ENCODE assay signal across 17 cellular contexts in the genomic region with DNA sequence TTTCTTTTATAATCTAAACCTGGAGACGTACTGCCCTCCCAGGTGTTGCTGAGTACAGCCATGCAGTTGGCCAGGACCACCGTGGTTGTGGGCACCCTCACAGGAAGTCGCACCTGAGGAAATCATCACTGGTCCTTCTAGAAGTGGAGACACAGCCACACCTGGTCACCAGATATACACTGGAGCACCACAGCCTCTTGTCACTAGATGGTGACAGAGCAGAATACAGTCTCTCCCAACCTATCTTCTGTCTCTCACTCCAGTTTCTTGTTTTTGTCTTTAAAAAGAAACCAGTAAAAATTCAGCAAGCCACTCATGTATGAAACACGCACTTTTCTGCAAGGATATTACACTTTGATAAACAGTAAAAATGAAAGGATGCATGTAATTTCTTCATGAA. TPM values are rescaled to one million over a fixed set of nuclear protein-coding genes. Genes with fewer than 3 reads are reported as not detected.
DNase-seq lines count a peak whose midpoint lies in the region; ATAC-seq, FAIRE-seq and TF ChIP-seq lines count a peak whose summit lies in the region.
"Had no signal": no experiment of that assay in that cellular context is flagged by ENCODE, and none has a peak within 500 bp of the region (broad histone marks: within the 10 kb centered on the region; RNA-seq: fewer than 3 reads in every experiment).

No MANE protein-coding gene starts in this region.

- TF ChIP-seq CTCF in K562 (IDR thresholded peaks at IDR 0.05 in 2 of 3, conservative IDR thresholded peaks at IDR 0.05 in 1 of 3; ENCODE audit: insufficient read depth in 2 of 3, low read depth in 1 of 3, low read length in 3 of 3) (no peak), omental fat pad (IDR thresholded peaks at IDR 0.05) (no peak)

- no peak overlapping the region for H3K4me2 ChIP-seq in K562 (ENCODE audit: insufficient read depth, low read length)

- CTCF ChIA-PET in K562 (lab: Yijun Ruan, JAX; ENCODE audit: low intra/inter-chr PET ratio) = no interaction called here

- no peak for TF ChIP-seq POLR2A in K562 (conservative IDR thresholded peaks at IDR 0.05)

- no peaks in the 10 kb centered on the region for H3K4me1 ChIP-seq in K562 (replicated peaks in 1 of 2; ENCODE audit: control insufficient read depth in 2 of 2, insufficient read depth in 2 of 2, low read length in 2 of 2)
- H3K4me1 ChIP-seq: suprapubic skin had no signal

- no peak overlapping the region for H3K4me3 ChIP-seq in K562
- H3K4me3 ChIP-seq: suprapubic skin had no signal

- no peaks in the 10 kb centered on the region for H3K9me3 ChIP-seq in K562 (replicated peaks; ENCODE audit: control insufficient read depth, insufficient read depth, low read depth, low read length)

- peaks cover 1 to 7% of the 10 kb centered on the region in 2 donors for H3K36me3 Mint-ChIP-seq in stimulated activated naive B cell treated with anti-CD40 and anti-IgM and Interleukin-4, amounts not matched to agents 10 μg/mL and 1 μg/mL and 100 μg/mL, for 72 hours

- ATAC-seq in K562 (peak; percentile 59; the same call in 1 of the 3 replicates), omental fat pad (ENCODE audit: low FRiP score) (no peak)
- no peak for ATAC-seq in stimulated activated naive B cell treated with anti-CD40 and anti-IgM and Interleukin-4, amounts not matched to agents 10 μg/mL and 1 μg/mL and 100 μg/mL, for 72 hours (replicated peaks)
- ATAC-seq: activated CD4-positive, alpha-beta T cell treated with anti-CD3 and anti-CD28 coated beads for 36 hours; Panc1 had no signal

- H3K27me3 Mint-ChIP-seq in stimulated activated naive B cell treated with anti-CD40 and anti-IgM and Interleukin-4, amounts not matched to agents 10 μg/mL and 1 μg/mL and 100 μg/mL, for 72 hours = peaks cover 0 to 5% of the 10 kb centered on the region in 2 donors

- in situ Hi-C loops in K562 (cut with MboI) = no loop called here

- H3K27me3 ChIP-seq in K562 (ENCODE audit: control insufficient read depth in 2 of 2, insufficient read depth in 2 of 2, low read length in 2 of 2) = no peaks in the 10 kb centered on the region
- H3K27me3 ChIP-seq: suprapubic skin had no signal

- intact Hi-C loops in K562 (cut with micrococcal nuclease) = no loop called here

- H3K9me3 Mint-ChIP-seq in stimulated activated naive B cell treated with anti-CD40 and anti-IgM and Interleukin-4, amounts not matched to agents 10 μg/mL and 1 μg/mL and 100 μg/mL, for 72 hours = peaks cover 6 to 7% of the 10 kb centered on the region in 2 donors

- peak; percentile 4 for DNase-seq in NCI-H510A (lab: John Stamatoyannopoulos, UW)
- no peak for DNase-seq in NCI-H510A treated with DMSO at 0.1 percent for 48 hours (lab: John Stamatoyannopoulos, UW)
- DNase-seq in NCI-H2081 (lab: John Stamatoyannopoulos, UW) = peak; percentile 36 to 69
- DNase-seq in K562 (ENCODE audit: extremely low read depth in 1 of 4, low spot score in 3 of 4) = no peak
- DNase-seq in urothelium cell line (ENCODE audit: low spot score) = no peak
- no peak for DNase-seq in Ammon's horn (ENCODE audit: low spot score)
- no peak for DNase-seq in omental fat pad (ENCODE audit: low spot score)
- DNase-seq in stimulated activated naive B cell treated with anti-CD40 and anti-IgM and Interleukin-4, amounts not matched to agents 10 μg/mL and 1 μg/mL and 100 μg/mL, for 72 hours = no peak
- DNase-seq: activated CD4-positive, alpha-beta T cell treated with anti-CD3 and anti-CD28 coated beads for 36 hours; activated naive CD8-positive, alpha-beta T cell treated with anti-CD3 and anti-CD28 coated beads for 36 hours; activated T-cell treated with anti-CD3 and anti-CD28 coated beads for 4 hours; central memory CD4-positive, alpha-beta T cell; NCI-H187; T-helper 1 cell had no signal

- H3K9me1 ChIP-seq in K562 (ENCODE audit: control insufficient read depth, insufficient read depth, low read length) = no peaks in the 10 kb centered on the region

- H3K79me2 ChIP-seq in K562 (ENCODE audit: control insufficient read depth, insufficient read depth, low read length) = no peaks in the 10 kb centered on the region

- no peaks in the 10 kb centered on the region for H4K20me1 ChIP-seq in K562 (replicated peaks; ENCODE audit: control insufficient read depth, insufficient read depth, low read length)

- H3K9ac ChIP-seq in K562 (ENCODE audit: insufficient read depth in 1 of 2, low read depth in 2 of 2, low read length in 2 of 2) = no peak overlapping the region

- 0% methylated on average over 4 of the region's 4 CpGs for whole genome bisulfite sequencing in K562 (ENCODE audit: insufficient coverage, low coverage, missing lambda C conversion rate)

- no peak overlapping the region for H3K4me3 Mint-ChIP-seq in stimulated activated naive B cell treated with anti-CD40 and anti-IgM and Interleukin-4, amounts not matched to agents 10 μg/mL and 1 μg/mL and 100 μg/mL, for 72 hours
- H3K4me3 Mint-ChIP-seq: activated CD4-positive, alpha-beta T cell treated with anti-CD3 and anti-CD28 coated beads for 36 hours; activated naive CD8-positive, alpha-beta T cell treated with anti-CD3 and anti-CD28 coated beads for 36 hours had no signal

- no peak overlapping the region for H3K27ac Mint-ChIP-seq in stimulated activated naive B cell treated with anti-CD40 and anti-IgM and Interleukin-4, amounts not matched to agents 10 μg/mL and 1 μg/mL and 100 μg/mL, for 72 hours
- H3K27ac Mint-ChIP-seq: activated CD4-positive, alpha-beta T cell treated with anti-CD3 and anti-CD28 coated beads for 36 hours; activated naive CD8-positive, alpha-beta T cell treated with anti-CD3 and anti-CD28 coated beads for 36 hours had no signal

- H3K4me1 Mint-ChIP-seq in stimulated activated naive B cell treated with anti-CD40 and anti-IgM and Interleukin-4, amounts not matched to agents 10 μg/mL and 1 μg/mL and 100 μg/mL, for 72 hours = no peaks in the 10 kb centered on the region
- H3K4me1 Mint-ChIP-seq: activated CD4-positive, alpha-beta T cell treated with anti-CD3 and anti-CD28 coated beads for 36 hours; activated naive CD8-positive, alpha-beta T cell treated with anti-CD3 and anti-CD28 coated beads for 36 hours had no signal

- no peak overlapping the region for H3K27ac ChIP-seq in K562 (ENCODE audit: extremely low read depth, low read depth, low read length)
- H3K27ac ChIP-seq: suprapubic skin had no signal

- BruUV-seq in K562 (replicated peaks; lab: Mats Ljungman, UMichigan) = no TSS peak

- POLR2A ChIA-PET in K562 (lab: Yijun Ruan, JAX) = no interaction called here

- no peak for TF ChIP-seq EP300 in K562 (IDR thresholded peaks at IDR 0.05; ENCODE audit: low read length)

- no peak overlapping the region for H2AFZ ChIP-seq in K562 (ENCODE audit: low read depth, low read length)

- FAIRE-seq in K562 (lab: Jason Lieb, UNC) (no peak), urothelium cell line (lab: Jason Lieb, UNC) (peak; percentile 65)

- no peaks in the 10 kb centered on the region for H3K36me3 ChIP-seq in K562 (ENCODE audit: control insufficient read depth, insufficient read depth, low read length)
- H3K36me3 ChIP-seq: suprapubic skin had no signal

- TF ChIP-seq RAD21 in K562 (CRISPR knock-in tag; conservative IDR thresholded peaks at IDR 0.05 in 1 of 2, IDR thresholded peaks at IDR 0.05 in 1 of 2) = peak in 1 of 2 experiments; percentile 17; a peak in 1 of 4 replicates

TF ChIP-seq in K562, 482 proteins besides CTCF, POLR2A, EP300 and RAD21 (continues in another document):
- no peak for TF ChIP-seq CBFB (CRISPR knock-in tag; IDR thresholded peaks at IDR 0.05)
- TF ChIP-seq TAF7 (tag; IDR thresholded peaks at IDR 0.05) = no peak

RNA-seq across cellular contexts. Expression of gene GPHB5, which starts 43.1 kb away (rescaled TPM):
- not detected in 2 replicates for total RNA-seq in K562 (2011; cell fraction: chromatin; rRNA removed; ENCODE audit: low replicate concordance)
- total RNA-seq in K562 (2011; cell fraction: nucleolus; rRNA removed) = not detected in 2 replicates
- not detected in 2 replicates for total RNA-seq in K562 (2011; cell fraction: nucleoplasm; rRNA removed)
- not detected in 2 replicates for total RNA-seq in K562 (2014; rRNA removed)
- total RNA-seq in K562 (2014; rRNA removed; fragmentation: Illumina TruSeq; extraction: Trizol) = not detected in 2 replicates
- not detected in 2 replicates for total RNA-seq in K562 (2015; rRNA removed; fragmentation: Illumina TruSeq; extraction: Trizol)
- not detected in 2 replicates for total RNA-seq in K562 (2021)
- polyA plus RNA-seq in K562 (2011; rRNA removed) = not detected in 2 replicates
- not detected in 2 replicates for polyA plus RNA-seq in K562 (2011; cell fraction: cytosol; rRNA removed)
- not detected in 2 replicates for polyA plus RNA-seq in K562 (2011; cell fraction: nucleus; rRNA removed)
- polyA plus RNA-seq in K562 (2012) = not detected in 2 replicates
- not detected in 2 replicates for polyA plus RNA-seq in K562 (2014; fragmentation: Illumina TruSeq; extraction: Trizol)
- not detected for polyA plus RNA-seq in K562 (2014; fragmentation: Nextera tagmentation; extraction: Ambion mirVana)
- not detected in 2 replicates for polyA plus RNA-seq in K562 (2014; rRNA removed)
- polyA minus RNA-seq in K562 (2011; rRNA and poly(A)+ RNA removed) = not detected in 2 replicates
- polyA minus RNA-seq in K562 (2011; cell fraction: cytosol; rRNA and poly(A)+ RNA removed) = not detected in 2 replicates
- polyA minus RNA-seq in K562 (2011; cell fraction: nucleus; rRNA and poly(A)+ RNA removed) = not detected in 2 replicates
- not detected for total RNA-seq in omental fat pad
- total RNA-seq: activated CD4-positive, alpha-beta T cell treated with anti-CD3 and anti-CD28 coated beads for 36 hours; activated naive CD8-positive, alpha-beta T cell treated with anti-CD3 and anti-CD28 coated beads for 36 hours; pulmonary artery endothelial cell; suprapubic skin had no signal

Comparison
In these comparisons a context has a peak if more than half of its experiments do, and no peak if none do; other contexts are left out.
1. DNase-seq: peak in NCI-H510A (single experiment) and NCI-H2081 (2 of 2); none in NCI-H510A treated with DMSO at 0.1 percent for 48 hours (single experiment), K562 (0 of 4), urothelium cell line (single experiment), Ammon's horn (single experiment), omental fat pad (single experiment) and stimulated activated naive B cell treated with anti-CD40 and anti-IgM and Interleukin-4, amounts not matched to agents 10 μg/mL and 1 μg/mL and 100 μg/mL, for 72 hours (single experiment).